In genomic region chr19:9322201-9322600, GRCh38 we compare ENCODE assay signal across 8 cellular contexts. TPM values are rescaled to one million over a fixed set of nuclear protein-coding genes. Genes with fewer than 3 reads are reported as not detected.
DNase-seq lines count a peak whose midpoint lies in the region; TF ChIP-seq lines count a peak whose summit lies in the region.
"Not testable (repeated sequence)": the region's sequence is repeated elsewhere in the genome, so short reads cannot be mapped to it uniquely, and the experiment has no call there.

No MANE protein-coding gene starts in this region.

- not testable (repeated sequence) for H3K36me3 ChIP-seq in CD4-positive, alpha-beta memory T cell (ENCODE audit: insufficient read depth, low read length)

- H3K36me3 Mint-ChIP-seq in CD4-positive, alpha-beta memory T cell, result peaks cover 29 to 30% of the 10 kb centered on the region in 2 donors
- peaks cover 21% of the 10 kb centered on the region for H3K36me3 Mint-ChIP-seq in activated CD4-positive, alpha-beta T cell treated with anti-CD3 and anti-CD28 coated beads, Interleukin-2, amount 10 ng/mL, durations not matched to agents 24 days and 14 days (ENCODE audit: low read depth)
- H3K36me3 Mint-ChIP-seq in activated T-helper 1 cell treated with anti-CD3 and anti-CD28 coated beads, Interleukin-12 subunit alpha, Interleukin-12 subunit beta, Interleukin-2, Interleukin-4 antibody, amounts not matched to agents 30 ng/mL and 10 ng/mL and 1 ng/mL, durations not matched to agents 14 hours and 24 hours and 36 hours (ENCODE audit: low read depth), result peaks cover 17% of the 10 kb centered on the region
- H3K36me3 Mint-ChIP-seq in brain, result peaks cover 35% of the 10 kb centered on the region
- H3K36me3 Mint-ChIP-seq in mesothelial cell of epicardium, result peaks cover 27% of the 10 kb centered on the region
- H3K36me3 Mint-ChIP-seq in nephron (ENCODE audit: low read depth), result peaks cover 46% of the 10 kb centered on the region
- H3K36me3 Mint-ChIP-seq in type B pancreatic cell, result peaks cover 21% of the 10 kb centered on the region

- TF ChIP-seq CTCF in brain (conservative IDR thresholded peaks at IDR 0.05); mesothelial cell of epicardium (IDR thresholded peaks at IDR 0.05; ENCODE audit: unreplicated experiment); nephron (IDR thresholded peaks at IDR 0.05; ENCODE audit: unreplicated experiment in 3 of 3); type B pancreatic cell (conservative IDR thresholded peaks at IDR 0.05): not testable (repeated sequence)

- DNase-seq in CD4-positive, alpha-beta memory T cell; activated CD4-positive, alpha-beta T cell treated with anti-CD3 and anti-CD28 coated beads, Interleukin-2, amount 10 ng/mL, durations not matched to agents 24 days and 14 days; activated T-helper 1 cell treated with anti-CD3 and anti-CD28 coated beads, Interleukin-12 subunit alpha, Interleukin-12 subunit beta, Interleukin-2, Interleukin-4 antibody, amounts not matched to agents 30 ng/mL and 10 ng/mL and 1 ng/mL, durations not matched to agents 14 hours and 24 hours and 36 hours (ENCODE audit: low spot score); mesothelial cell of epicardium (ENCODE audit: low spot score in 2 of 2, unreplicated experiment in 2 of 2); type B pancreatic cell (ENCODE audit: extremely low spot score, unreplicated experiment): not testable (repeated sequence)
- DNase-seq in Jurkat, Clone E6-1 (ENCODE audit: low read depth, low spot score), result peak; percentile 54

- H3K4me3 ChIP-seq in CD4-positive, alpha-beta memory T cell (ENCODE audit: low read length in 2 of 2); Jurkat, Clone E6-1 (ENCODE audit: low read length): not testable (repeated sequence)

- H3K4me1 ChIP-seq in CD4-positive, alpha-beta memory T cell (ENCODE audit: insufficient read depth, low read length), result peaks cover 20% of the 10 kb centered on the region

- H3K9me3 ChIP-seq in CD4-positive, alpha-beta memory T cell (ENCODE audit: control insufficient read depth in 1 of 2, low read length in 2 of 2), result not testable (repeated sequence)

- POLR2A ChIA-PET in CD4-positive, alpha-beta memory T cell (lab: Charles Lee; ENCODE audit: partially characterized antibody), result interaction anchor here (3.6 kb wide), 1 partner anchor 12 kb away, joined by 30 read pairs; the partner anchor contains the start of gene ZNF699

- peaks cover 15 to 33% (median 20%) of the 10 kb centered on the region in 4 donors for H3K4me1 Mint-ChIP-seq in CD4-positive, alpha-beta memory T cell
- H3K4me1 Mint-ChIP-seq in activated CD4-positive, alpha-beta T cell treated with anti-CD3 and anti-CD28 coated beads, Interleukin-2, amount 10 ng/mL, durations not matched to agents 24 days and 14 days; mesothelial cell of epicardium; nephron; type B pancreatic cell (ENCODE audit: unreplicated experiment): not testable (repeated sequence)
- peaks cover 25% of the 10 kb centered on the region for H3K4me1 Mint-ChIP-seq in activated T-helper 1 cell treated with anti-CD3 and anti-CD28 coated beads, Interleukin-12 subunit alpha, Interleukin-12 subunit beta, Interleukin-2, Interleukin-4 antibody, amounts not matched to agents 30 ng/mL and 10 ng/mL and 1 ng/mL, durations not matched to agents 14 hours and 24 hours and 36 hours (ENCODE audit: low read depth)
- peaks cover 35% of the 10 kb centered on the region for H3K4me1 Mint-ChIP-seq in brain

- intact Hi-C loops in CD4-positive, alpha-beta memory T cell (cut with micrococcal nuclease), result loop anchor here (5.0 to 10.0 kb wide), 2 partner anchors 115 to 487 kb away; partner anchors contain the start of genes MBD3L1, ZNF266 and ZNF558
- intact Hi-C loops in activated CD4-positive, alpha-beta T cell treated with anti-CD3 and anti-CD28 coated beads, Interleukin-2, amount 10 ng/mL, durations not matched to agents 24 days and 14 days (cut with micrococcal nuclease), result loop anchor here (5.0 kb wide), 1 partner anchor 260 kb away; the partner anchor contains the start of gene ZNF121
- intact Hi-C loops in activated T-helper 1 cell treated with anti-CD3 and anti-CD28 coated beads, Interleukin-12 subunit alpha, Interleukin-12 subunit beta, Interleukin-2, Interleukin-4 antibody, amounts not matched to agents 30 ng/mL and 10 ng/mL and 1 ng/mL, durations not matched to agents 14 hours and 24 hours and 36 hours (cut with micrococcal nuclease), result not testable (repeated sequence)

- CTCF ChIA-PET in CD4-positive, alpha-beta memory T cell (lab: Charles Lee; ENCODE audit: partially characterized antibody), result interaction anchor here (2.8 kb wide), 1 partner anchor 12 kb away, joined by 23 read pairs; the partner anchor contains the start of gene ZNF699

- H3K27ac Mint-ChIP-seq in CD4-positive, alpha-beta memory T cell, result peak overlapping the region in 2 of 7 donors; percentile 12 to 94
- H3K27ac Mint-ChIP-seq in activated CD4-positive, alpha-beta T cell treated with anti-CD3 and anti-CD28 coated beads, Interleukin-2, amount 10 ng/mL, durations not matched to agents 24 days and 14 days; activated T-helper 1 cell treated with anti-CD3 and anti-CD28 coated beads, Interleukin-12 subunit alpha, Interleukin-12 subunit beta, Interleukin-2, Interleukin-4 antibody, amounts not matched to agents 30 ng/mL and 10 ng/mL and 1 ng/mL, durations not matched to agents 14 hours and 24 hours and 36 hours; mesothelial cell of epicardium; type B pancreatic cell: not testable (repeated sequence)
- H3K27ac Mint-ChIP-seq in brain (peak overlapping the region in 2 of 5 experiments; percentile 65 to 99), nephron (peak overlapping the region in 2 of 3 experiments; percentile 47 to 70)

- H3K27me3 Mint-ChIP-seq in CD4-positive, alpha-beta memory T cell; activated CD4-positive, alpha-beta T cell treated with anti-CD3 and anti-CD28 coated beads, Interleukin-2, amount 10 ng/mL, durations not matched to agents 24 days and 14 days; activated T-helper 1 cell treated with anti-CD3 and anti-CD28 coated beads, Interleukin-12 subunit alpha, Interleukin-12 subunit beta, Interleukin-2, Interleukin-4 antibody, amounts not matched to agents 30 ng/mL and 10 ng/mL and 1 ng/mL, durations not matched to agents 14 hours and 24 hours and 36 hours (ENCODE audit: insufficient read depth); mesothelial cell of epicardium (ENCODE audit: low read depth); nephron (ENCODE audit: low read depth); type B pancreatic cell: not testable (repeated sequence)
- peaks cover 40% of the 10 kb centered on the region for H3K27me3 Mint-ChIP-seq in brain

- not testable (repeated sequence) for H3K27ac ChIP-seq in CD4-positive, alpha-beta memory T cell (ENCODE audit: low read depth, low read length)

- peaks cover 0 to 51% (median 29%) of the 10 kb centered on the region in 8 donors for H3K9me3 Mint-ChIP-seq in CD4-positive, alpha-beta memory T cell
- H3K9me3 Mint-ChIP-seq in activated CD4-positive, alpha-beta T cell treated with anti-CD3 and anti-CD28 coated beads, Interleukin-2, amount 10 ng/mL, durations not matched to agents 24 days and 14 days, result peaks cover 21% of the 10 kb centered on the region
- H3K9me3 Mint-ChIP-seq in activated T-helper 1 cell treated with anti-CD3 and anti-CD28 coated beads, Interleukin-12 subunit alpha, Interleukin-12 subunit beta, Interleukin-2, Interleukin-4 antibody, amounts not matched to agents 30 ng/mL and 10 ng/mL and 1 ng/mL, durations not matched to agents 14 hours and 24 hours and 36 hours, result peaks cover 50% of the 10 kb centered on the region
- H3K9me3 Mint-ChIP-seq in brain (peaks cover 32 to 40% (median 36%) of the 10 kb centered on the region in 5 experiments), mesothelial cell of epicardium (peaks cover 39% of the 10 kb centered on the region), nephron (peaks cover 47% of the 10 kb centered on the region)
- not testable (repeated sequence) for H3K9me3 Mint-ChIP-seq in type B pancreatic cell

- not testable (repeated sequence) for H3K27me3 ChIP-seq in CD4-positive, alpha-beta memory T cell (ENCODE audit: insufficient read depth, low read length)

- H3K4me3 Mint-ChIP-seq in CD4-positive, alpha-beta memory T cell, result peak overlapping the region in 5 of 8 donors; percentile 7 to 65 (median 53)
- H3K4me3 Mint-ChIP-seq in activated CD4-positive, alpha-beta T cell treated with anti-CD3 and anti-CD28 coated beads, Interleukin-2, amount 10 ng/mL, durations not matched to agents 24 days and 14 days, result peak overlapping the region; percentile 17
- H3K4me3 Mint-ChIP-seq in activated T-helper 1 cell treated with anti-CD3 and anti-CD28 coated beads, Interleukin-12 subunit alpha, Interleukin-12 subunit beta, Interleukin-2, Interleukin-4 antibody, amounts not matched to agents 30 ng/mL and 10 ng/mL and 1 ng/mL, durations not matched to agents 14 hours and 24 hours and 36 hours, result peak overlapping the region; percentile 62
- H3K4me3 Mint-ChIP-seq in brain (peak overlapping the region; percentile 30 to 95 (median 51)), mesothelial cell of epicardium (peak overlapping the region; percentile 8), nephron (peak overlapping the region; percentile 52 to 90 (median 81)), type B pancreatic cell (peak overlapping the region; percentile 55)

RNA-seq across cellular contexts. Expression of gene ZNF559, which starts 1.8 kb away (rescaled TPM):
- total RNA-seq in CD4-positive, alpha-beta memory T cell, result 10 to 100 TPM; 47.4 to 53.5 TPM
- polyA plus RNA-seq in CD4-positive, alpha-beta memory T cell, result 10 to 100 TPM; 30.1 to 38.5 TPM
- 10.2 TPM for polyA plus RNA-seq in Jurkat, Clone E6-1 (2012; ENCODE audit: insufficient read depth, insufficient read length)
- 8.2 and 9.5 TPM in 2 replicates for total RNA-seq in activated CD4-positive, alpha-beta T cell treated with anti-CD3 and anti-CD28 coated beads, Interleukin-2, amount 10 ng/mL, durations not matched to agents 24 days and 14 days
- 5.0 and 6.4 TPM in 2 replicates for total RNA-seq in activated T-helper 1 cell treated with anti-CD3 and anti-CD28 coated beads, Interleukin-12 subunit alpha, Interleukin-12 subunit beta, Interleukin-2, Interleukin-4 antibody, amounts not matched to agents 30 ng/mL and 10 ng/mL and 1 ng/mL, durations not matched to agents 14 hours and 24 hours and 36 hours
- polyA plus RNA-seq in brain (ENCODE audit: insufficient read depth, low read depth, low replicate concordance), result 7.6 TPM
- 35.4 to 43.4 TPM (median 40.0 TPM) in 3 replicates for total RNA-seq in mesothelial cell of epicardium
- total RNA-seq in type B pancreatic cell (ENCODE audit: low replicate concordance), result 19.6 and 33.2 TPM in 2 replicates

RNA-seq across cellular contexts. Expression of gene ZNF699, which starts 12.6 kb away (rescaled TPM):
- 10 to 100 TPM; 20.9 to 22.1 TPM for total RNA-seq in CD4-positive, alpha-beta memory T cell
- polyA plus RNA-seq in CD4-positive, alpha-beta memory T cell, result 10 to 100 TPM; 10.9 to 11.1 TPM
- polyA plus RNA-seq in Jurkat, Clone E6-1 (2012; ENCODE audit: insufficient read depth, insufficient read length), result 2.2 TPM
- total RNA-seq in activated CD4-positive, alpha-beta T cell treated with anti-CD3 and anti-CD28 coated beads, Interleukin-2, amount 10 ng/mL, durations not matched to agents 24 days and 14 days, result 4.4 and 4.5 TPM in 2 replicates
- total RNA-seq in activated T-helper 1 cell treated with anti-CD3 and anti-CD28 coated beads, Interleukin-12 subunit alpha, Interleukin-12 subunit beta, Interleukin-2, Interleukin-4 antibody, amounts not matched to agents 30 ng/mL and 10 ng/mL and 1 ng/mL, durations not matched to agents 14 hours and 24 hours and 36 hours, result 4.7 and 5.0 TPM in 2 replicates
- polyA plus RNA-seq in brain (ENCODE audit: insufficient read depth, low read depth, low replicate concordance), result 3.3 TPM
- total RNA-seq in mesothelial cell of epicardium, result 9.5 to 11.2 TPM (median 10.1 TPM) in 3 replicates
- 6.0 and 7.3 TPM in 2 replicates for total RNA-seq in type B pancreatic cell (ENCODE audit: low replicate concordance)

RNA-seq across cellular contexts. Expression of gene ZNF177, which starts 40.6 kb away (rescaled TPM):
- 1 to 10 TPM; 1.7 to 3.6 TPM for total RNA-seq in CD4-positive, alpha-beta memory T cell
- under 1 TPM; 0.31 to 0.77 TPM for polyA plus RNA-seq in CD4-positive, alpha-beta memory T cell
- 2.8 TPM for polyA plus RNA-seq in Jurkat, Clone E6-1 (2012; ENCODE audit: insufficient read depth, insufficient read length)
- 0.09 TPM in 1 of 2 replicates, not detected in the other for total RNA-seq in activated CD4-positive, alpha-beta T cell treated with anti-CD3 and anti-CD28 coated beads, Interleukin-2, amount 10 ng/mL, durations not matched to agents 24 days and 14 days
- total RNA-seq in activated T-helper 1 cell treated with anti-CD3 and anti-CD28 coated beads, Interleukin-12 subunit alpha, Interleukin-12 subunit beta, Interleukin-2, Interleukin-4 antibody, amounts not matched to agents 30 ng/mL and 10 ng/mL and 1 ng/mL, durations not matched to agents 14 hours and 24 hours and 36 hours, result 0.18 TPM in 1 of 2 replicates, not detected in the other
- 10.2 TPM for polyA plus RNA-seq in brain (ENCODE audit: insufficient read depth, low read depth, low replicate concordance)
- total RNA-seq in mesothelial cell of epicardium (8.7 to 12.6 TPM (median 10.6 TPM) in 3 replicates), type B pancreatic cell (ENCODE audit: low replicate concordance) (4.1 and 10.6 TPM in 2 replicates)

Comparison
In these comparisons a context has a peak if more than half of its experiments do, and no peak if none do; other contexts are left out.
1. H3K4me3 Mint-ChIP-seq: peak in every context shown above with its lines; median percentile 81 in nephron; 62 in activated T-helper 1 cell treated with anti-CD3 and anti-CD28 coated beads, Interleukin-12 subunit alpha, Interleukin-12 subunit beta, Interleukin-2, Interleukin-4 antibody, amounts not matched to agents 30 ng/mL and 10 ng/mL and 1 ng/mL, durations not matched to agents 14 hours and 24 hours and 36 hours; 55 in type B pancreatic cell; 53 in CD4-positive, alpha-beta memory T cell; 51 in brain; 17 in activated CD4-positive, alpha-beta T cell treated with anti-CD3 and anti-CD28 coated beads, Interleukin-2, amount 10 ng/mL, durations not matched to agents 24 days and 14 days; 8 in mesothelial cell of epicardium.